ENCODE assay signal across 15 cellular contexts in the genomic region with DNA sequence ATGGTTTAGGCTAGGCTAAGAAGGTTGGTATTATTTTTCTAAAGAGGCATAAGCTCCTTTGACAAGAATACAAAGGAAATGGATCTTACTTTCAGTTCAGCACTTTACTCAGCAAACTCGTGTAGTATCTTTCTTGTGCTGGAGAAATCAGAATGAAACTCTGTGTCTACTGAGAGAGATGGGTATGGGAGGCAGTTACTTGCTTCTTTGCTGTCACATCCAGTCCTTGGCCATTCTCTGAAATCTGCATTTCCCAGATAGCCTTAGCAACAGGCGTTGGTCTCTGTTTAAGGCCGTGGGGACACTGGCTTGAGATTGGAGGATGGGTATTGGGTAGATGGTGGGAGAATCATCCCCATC.
DNase-seq lines count a peak whose midpoint lies in the region; ATAC-seq and TF ChIP-seq lines count a peak whose summit lies in the region.
"Had no signal": no experiment of that assay in that cellular context is flagged by ENCODE, and none has a peak within 500 bp of the region (broad histone marks: within the 10 kb centered on the region; RNA-seq: fewer than 3 reads in every experiment).

No MANE protein-coding gene starts in this region.

- H3K4me3 Mint-ChIP-seq in activated CD8-positive, alpha-beta memory T cell treated with anti-CD3 and anti-CD28 coated beads, Interleukin-2, amount 10 ng/mL, durations not matched to agents 7 days and 5 days = peak overlapping the region; percentile 7
- peak overlapping the region; percentile 35 for H3K4me3 Mint-ChIP-seq in CD8-positive, alpha-beta T cell
- H3K4me3 Mint-ChIP-seq in activated CD4-positive, alpha-beta memory T cell treated with anti-CD3 and anti-CD28 coated beads for 36 hours = peak overlapping the region; percentile 46
- no peak overlapping the region for H3K4me3 Mint-ChIP-seq in natural killer cell
- H3K4me3 Mint-ChIP-seq: endodermal cell had no signal

- no peak for TF ChIP-seq CTCF in CD8-positive, alpha-beta T cell (IDR thresholded peaks at IDR 0.05)
- TF ChIP-seq CTCF in natural killer cell (IDR thresholded peaks at IDR 0.05) = no peak
- TF ChIP-seq CTCF in coronary artery (IDR thresholded peaks at IDR 0.05) = no peak

- H3K36me3 Mint-ChIP-seq in activated CD8-positive, alpha-beta memory T cell treated with anti-CD3 and anti-CD28 coated beads, Interleukin-2, amount 10 ng/mL, durations not matched to agents 7 days and 5 days = no peaks in the 10 kb centered on the region
- no peaks in the 10 kb centered on the region for H3K36me3 Mint-ChIP-seq in CD8-positive, alpha-beta T cell
- no peaks in the 10 kb centered on the region for H3K36me3 Mint-ChIP-seq in activated CD4-positive, alpha-beta memory T cell treated with anti-CD3 and anti-CD28 coated beads for 36 hours
- H3K36me3 Mint-ChIP-seq in natural killer cell = no peaks in the 10 kb centered on the region

- no peak for DNase-seq in activated CD8-positive, alpha-beta memory T cell treated with anti-CD3 and anti-CD28 coated beads, Interleukin-2, amount 10 ng/mL, durations not matched to agents 7 days and 5 days
- DNase-seq in activated CD8-positive, alpha-beta memory T cell treated with anti-CD3 and anti-CD28 coated beads, Interleukin-2, amount 50 U/mL, for 4 hours = no peak
- DNase-seq in CD8-positive, alpha-beta T cell = no peak
- DNase-seq in activated CD4-positive, alpha-beta memory T cell treated with anti-CD3 and anti-CD28 coated beads for 36 hours = no peak
- DNase-seq in natural killer cell = no peak
- DNase-seq in LoVo (ENCODE audit: low spot score) = no peak
- DNase-seq in coronary artery (ENCODE audit: low spot score) = no peak
- DNase-seq: adrenal gland; endodermal cell; NCI-H1092; NCI-H526 treated with DMSO at 0.1 percent for 48 hours; stimulated activated naive CD4-positive, alpha-beta T cell treated with Interleukin-2 at 50 U/mL for 16 hours had no signal

- no peak overlapping the region for H3K4me3 ChIP-seq in CD8-positive, alpha-beta T cell (ENCODE audit: low read depth, low read length)
- H3K4me3 ChIP-seq in coronary artery = no peak overlapping the region
- H3K4me3 ChIP-seq: adrenal gland, vagina had no signal

- ATAC-seq in activated CD8-positive, alpha-beta memory T cell treated with anti-CD3 and anti-CD28 coated beads, Interleukin-2, amount 10 ng/mL, durations not matched to agents 7 days and 5 days = peak; percentile 52
- ATAC-seq in CD8-positive, alpha-beta T cell = no peak
- ATAC-seq in natural killer cell = no peak
- no peak for ATAC-seq in GM19463 (IDR thresholded peaks at IDR 0.05; ENCODE audit: unreplicated experiment)

- no peaks in the 10 kb centered on the region for H3K27me3 Mint-ChIP-seq in activated CD8-positive, alpha-beta memory T cell treated with anti-CD3 and anti-CD28 coated beads, Interleukin-2, amount 10 ng/mL, durations not matched to agents 7 days and 5 days
- H3K27me3 Mint-ChIP-seq in CD8-positive, alpha-beta T cell (ENCODE audit: low read depth) = no peaks in the 10 kb centered on the region
- no peaks in the 10 kb centered on the region for H3K27me3 Mint-ChIP-seq in activated CD4-positive, alpha-beta memory T cell treated with anti-CD3 and anti-CD28 coated beads for 36 hours
- H3K27me3 Mint-ChIP-seq in natural killer cell (ENCODE audit: low read depth in 2 of 2) = no peaks in the 10 kb centered on the region

- peaks cover 30% of the 10 kb centered on the region for H3K4me1 ChIP-seq in CD8-positive, alpha-beta T cell (ENCODE audit: insufficient read depth, low read length)
- H3K4me1 ChIP-seq: parathyroid adenoma, vagina had no signal

- intact Hi-C loops in CD8-positive, alpha-beta T cell (cut with DNase I, micrococcal nuclease) = loop anchor here in 1 of 2 experiments (2.0 to 10.0 kb wide), 4 partner anchors 79 to 899 kb away; no protein-coding TSS in a partner anchor
- intact Hi-C loops in activated CD4-positive, alpha-beta memory T cell treated with anti-CD3 and anti-CD28 coated beads for 36 hours (cut with micrococcal nuclease) = loop anchor here (1.0 kb wide), 5 partner anchors 11 to 196 kb away; a partner anchor contains a TSS
- intact Hi-C loops in natural killer cell (cut with micrococcal nuclease) = loop anchor here (10.0 kb wide), 1 partner anchor 499 kb away; no protein-coding TSS in a partner anchor

- no peaks in the 10 kb centered on the region for H3K36me3 ChIP-seq in CD8-positive, alpha-beta T cell (ENCODE audit: insufficient read depth, low read length)
- H3K36me3 ChIP-seq: adrenal gland, vagina had no signal

- H3K27ac Mint-ChIP-seq in activated CD8-positive, alpha-beta memory T cell treated with anti-CD3 and anti-CD28 coated beads, Interleukin-2, amount 10 ng/mL, durations not matched to agents 7 days and 5 days = peak overlapping the region; percentile 81
- H3K27ac Mint-ChIP-seq in CD8-positive, alpha-beta T cell = peak overlapping the region; percentile 64
- peak overlapping the region; percentile 68 for H3K27ac Mint-ChIP-seq in activated CD4-positive, alpha-beta memory T cell treated with anti-CD3 and anti-CD28 coated beads for 36 hours
- peak overlapping the region; percentile 37 to 61 for H3K27ac Mint-ChIP-seq in natural killer cell
- H3K27ac Mint-ChIP-seq: endodermal cell had no signal

- POLR2A ChIA-PET in CD8-positive, alpha-beta T cell (lab: Charles Lee) = interaction anchor here (1.7 to 2.7 kb wide), 3 partner anchors 15 to 128 kb away, joined by 7 to 11 read pairs (median 10); no protein-coding TSS in a partner anchor
- POLR2A ChIA-PET in activated CD4-positive, alpha-beta memory T cell treated with anti-CD3 and anti-CD28 coated beads for 36 hours (lab: Charles Lee) = interaction anchor here (1.0 to 2.7 kb wide), 7 partner anchors 11 to 173 kb away, joined by 3 to 18 read pairs (median 8); no protein-coding TSS in a partner anchor

- H3K9me3 ChIP-seq in CD8-positive, alpha-beta T cell (ENCODE audit: low read length) = no peaks in the 10 kb centered on the region
- H3K9me3 ChIP-seq: adrenal gland, vagina had no signal

- H3K4me1 Mint-ChIP-seq in activated CD8-positive, alpha-beta memory T cell treated with anti-CD3 and anti-CD28 coated beads, Interleukin-2, amount 10 ng/mL, durations not matched to agents 7 days and 5 days = peaks cover 44% of the 10 kb centered on the region
- peaks cover 38% of the 10 kb centered on the region for H3K4me1 Mint-ChIP-seq in CD8-positive, alpha-beta T cell (ENCODE audit: low read depth)
- H3K4me1 Mint-ChIP-seq in activated CD4-positive, alpha-beta memory T cell treated with anti-CD3 and anti-CD28 coated beads for 36 hours (ENCODE audit: low read depth) = peaks cover 58% of the 10 kb centered on the region
- peaks cover 28 to 35% of the 10 kb centered on the region in 2 donors for H3K4me1 Mint-ChIP-seq in natural killer cell

- CTCF ChIA-PET in activated CD8-positive, alpha-beta memory T cell treated with anti-CD3 and anti-CD28 coated beads, Interleukin-2, amount 10 ng/mL, durations not matched to agents 7 days and 5 days (lab: Charles Lee) = interaction anchor here (0.6 to 3.0 kb wide), 6 partner anchors 11 to 1006 kb away, joined by 3 to 11 read pairs (median 4); no protein-coding TSS in a partner anchor
- CTCF ChIA-PET in CD8-positive, alpha-beta T cell (lab: Charles Lee) = interaction anchor here (1.0 to 4.1 kb wide), 9 partner anchors 10 to 145 kb away, joined by 3 to 97 read pairs (median 7); no protein-coding TSS in a partner anchor
- CTCF ChIA-PET in activated CD4-positive, alpha-beta memory T cell treated with anti-CD3 and anti-CD28 coated beads for 36 hours (lab: Charles Lee) = interaction anchor here (0.9 to 4.3 kb wide), 12 partner anchors 11 to 361 kb away, joined by 3 to 50 read pairs (median 6); no protein-coding TSS in a partner anchor

- no peaks in the 10 kb centered on the region for H3K27me3 ChIP-seq in CD8-positive, alpha-beta T cell (ENCODE audit: insufficient read depth, low read length)
- H3K27me3 ChIP-seq: adrenal gland, vagina had no signal

- H3K27ac ChIP-seq in CD8-positive, alpha-beta T cell (ENCODE audit: low read depth, low read length) = no peak overlapping the region
- peak overlapping the region in 1 of 2 donors; percentile 58 for H3K27ac ChIP-seq in coronary artery
- H3K27ac ChIP-seq: parathyroid adenoma, vagina had no signal

- no peaks in the 10 kb centered on the region for H3K9me3 Mint-ChIP-seq in activated CD8-positive, alpha-beta memory T cell treated with anti-CD3 and anti-CD28 coated beads, Interleukin-2, amount 10 ng/mL, durations not matched to agents 7 days and 5 days (ENCODE audit: low read depth)
- H3K9me3 Mint-ChIP-seq in CD8-positive, alpha-beta T cell = no peaks in the 10 kb centered on the region
- no peaks in the 10 kb centered on the region for H3K9me3 Mint-ChIP-seq in activated CD4-positive, alpha-beta memory T cell treated with anti-CD3 and anti-CD28 coated beads for 36 hours
- no peaks in the 10 kb centered on the region for H3K9me3 Mint-ChIP-seq in natural killer cell
- H3K9me3 Mint-ChIP-seq: endodermal cell had no signal
